15 cellular contexts compared by ENCODE assay signal in genomic region chr15:79834496-79834895, GRCh38.
DNase-seq lines count a peak whose midpoint lies in the region; ATAC-seq lines count a peak whose summit lies in the region.
"Had no signal": no experiment of that assay in that cellular context is flagged by ENCODE, and none has a peak within 500 bp of the region (broad histone marks: within the 10 kb centered on the region; RNA-seq: fewer than 3 reads in every experiment).

No MANE protein-coding gene starts in this region.

- H3K27ac Mint-ChIP-seq in activated CD8-positive, alpha-beta memory T cell treated with anti-CD3 and anti-CD28 coated beads, Interleukin-2, amount 10 ng/mL, durations not matched to agents 7 days and 5 days = no peak overlapping the region
- H3K27ac Mint-ChIP-seq: stimulated activated effector memory CD8-positive, alpha-beta T cell treated with anti-CD3 and anti-CD28 coated beads, Interleukin-12 subunit alpha, Interleukin-12 subunit beta, amount 100 ng/mL, for 72 hours had no signal

- peaks cover 9% of the 10 kb centered on the region for H3K4me1 Mint-ChIP-seq in activated CD8-positive, alpha-beta memory T cell treated with anti-CD3 and anti-CD28 coated beads, Interleukin-2, amount 10 ng/mL, durations not matched to agents 7 days and 5 days

- no peaks in the 10 kb centered on the region for H3K27me3 Mint-ChIP-seq in activated CD8-positive, alpha-beta memory T cell treated with anti-CD3 and anti-CD28 coated beads, Interleukin-2, amount 10 ng/mL, durations not matched to agents 7 days and 5 days

- no peak overlapping the region for H3K4me3 Mint-ChIP-seq in activated CD8-positive, alpha-beta memory T cell treated with anti-CD3 and anti-CD28 coated beads, Interleukin-2, amount 10 ng/mL, durations not matched to agents 7 days and 5 days
- H3K4me3 Mint-ChIP-seq: stimulated activated effector memory CD8-positive, alpha-beta T cell treated with anti-CD3 and anti-CD28 coated beads, Interleukin-12 subunit alpha, Interleukin-12 subunit beta, amount 100 ng/mL, for 72 hours had no signal

- CTCF ChIA-PET in activated CD8-positive, alpha-beta memory T cell treated with anti-CD3 and anti-CD28 coated beads, Interleukin-2, amount 10 ng/mL, durations not matched to agents 7 days and 5 days (lab: Charles Lee) = no interaction called here

- peak; percentile 62 for DNase-seq in DMS53 treated with DMSO at 0.1 percent for 48 hours (lab: John Stamatoyannopoulos, UW; ENCODE audit: unreplicated experiment)
- DNase-seq in NCI-H1105 treated with DMSO at 0.1 percent for 48 hours (lab: John Stamatoyannopoulos, UW) = peak; percentile 92
- peak; percentile 97 to 99 for DNase-seq in NCI-H524 (lab: John Stamatoyannopoulos, UW)
- DNase-seq in mucosa of gallbladder (ENCODE audit: low spot score) = peak; percentile 24
- DNase-seq in activated CD8-positive, alpha-beta memory T cell treated with anti-CD3 and anti-CD28 coated beads, Interleukin-2, amount 10 ng/mL, durations not matched to agents 7 days and 5 days = no peak
- no peak for DNase-seq in SKM-1 (lab: John Stamatoyannopoulos, UW; ENCODE audit: unreplicated experiment)
- DNase-seq in T1000 (lab: John Stamatoyannopoulos, UW) = no peak
- DNase-seq: activated CD8-positive, alpha-beta memory T cell treated with anti-CD3 and anti-CD28 coated beads for 24 hours; BE2C; HCEC 1CT; mesendoderm; trophoblast cell had no signal

- no peak for ATAC-seq in activated CD8-positive, alpha-beta memory T cell treated with anti-CD3 and anti-CD28 coated beads, Interleukin-2, amount 10 ng/mL, durations not matched to agents 7 days and 5 days
- ATAC-seq: gastroesophageal sphincter; HepG2; stimulated activated effector memory CD8-positive, alpha-beta T cell treated with anti-CD3 and anti-CD28 coated beads, Interleukin-12 subunit alpha, Interleukin-12 subunit beta, amount 100 ng/mL, for 72 hours had no signal

- peaks cover 24% of the 10 kb centered on the region for H3K36me3 Mint-ChIP-seq in activated CD8-positive, alpha-beta memory T cell treated with anti-CD3 and anti-CD28 coated beads, Interleukin-2, amount 10 ng/mL, durations not matched to agents 7 days and 5 days

- no peaks in the 10 kb centered on the region for H3K9me3 Mint-ChIP-seq in activated CD8-positive, alpha-beta memory T cell treated with anti-CD3 and anti-CD28 coated beads, Interleukin-2, amount 10 ng/mL, durations not matched to agents 7 days and 5 days (ENCODE audit: low read depth)
- H3K9me3 Mint-ChIP-seq: stimulated activated effector memory CD8-positive, alpha-beta T cell treated with anti-CD3 and anti-CD28 coated beads, Interleukin-12 subunit alpha, Interleukin-12 subunit beta, amount 100 ng/mL, for 72 hours had no signal

Comparison
In these comparisons a context has a peak if more than half of its experiments do, and no peak if none do; other contexts are left out.
1. DNase-seq: peak in DMS53 treated with DMSO at 0.1 percent for 48 hours (single experiment), NCI-H1105 treated with DMSO at 0.1 percent for 48 hours (single experiment), NCI-H524 (2 of 2) and mucosa of gallbladder (single experiment); none in activated CD8-positive, alpha-beta memory T cell treated with anti-CD3 and anti-CD28 coated beads, Interleukin-2, amount 10 ng/mL, durations not matched to agents 7 days and 5 days (single experiment), SKM-1 (single experiment) and T1000 (single experiment).